Comparison of ENCODE assay signal across 1 cellular context in the genomic region with DNA sequence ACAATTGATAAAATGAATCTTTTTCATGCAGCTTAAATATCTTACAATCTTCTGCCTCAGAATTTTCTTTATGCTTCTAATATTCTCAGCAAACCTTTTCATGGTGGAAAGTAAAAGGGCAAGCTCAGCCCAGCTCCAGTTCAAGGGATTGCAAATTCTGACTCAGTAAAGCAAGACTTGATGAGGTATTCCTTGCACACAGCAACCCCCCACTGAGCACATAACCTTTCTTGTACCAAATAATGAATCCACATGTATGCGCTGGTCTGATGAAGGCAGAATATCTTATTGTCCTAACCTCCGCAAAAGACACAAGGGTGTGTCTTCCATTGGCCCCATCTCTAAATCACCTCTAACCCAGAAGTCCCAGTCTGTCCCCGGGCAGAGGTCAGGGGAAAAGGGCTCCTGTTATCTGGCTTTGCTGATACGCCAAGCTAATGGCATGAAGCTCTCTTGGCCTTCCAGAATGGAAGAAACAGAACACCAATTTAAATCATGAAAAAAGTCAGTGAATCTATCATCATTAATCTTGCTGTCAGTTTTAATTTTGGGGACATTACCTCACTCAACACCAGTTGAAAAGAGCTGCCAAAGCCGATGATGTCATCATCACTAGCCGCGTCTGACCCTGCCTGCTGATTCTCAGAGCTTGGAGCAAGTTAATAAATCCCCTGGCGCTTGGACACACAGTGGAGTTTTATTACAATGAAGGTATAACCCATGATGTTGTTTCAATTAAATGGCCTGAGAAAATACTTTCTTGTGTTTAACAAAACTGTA.
TF ChIP-seq lines count a peak whose summit lies in the region.

No MANE protein-coding gene starts in this region.

TF ChIP-seq in HEK293, 187 proteins besides CTCF, POLR2A, EP300 and RAD21 (continued from another document and continues in another):
- TF ChIP-seq BCL6B (tag by site-specific recombination; IDR thresholded peaks at IDR 0.05) (no peak), HOXC10 (CRISPR knock-in tag; IDR thresholded peaks at IDR 0.05) (no peak), ZNF488 (tag by site-specific recombination; IDR thresholded peaks at IDR 0.05) (peak; percentile 68), ZNF830 (tag by site-specific recombination; IDR thresholded peaks at IDR 0.05; ENCODE audit: low read depth) (no peak), ZFHX2 (tag by site-specific recombination; conservative IDR thresholded peaks at IDR 0.05) (no peak), ZSCAN18 (tag by site-specific recombination; IDR thresholded peaks at IDR 0.05) (peak; percentile 81; the same call in 1 of the 2 replicates), ZNF626 (tag by site-specific recombination; IDR thresholded peaks at IDR 0.05) (peak; percentile 76; the same call in 1 of the 2 replicates), HOXA7 (CRISPR knock-in tag; IDR thresholded peaks at IDR 0.05; ENCODE audit: borderline replicate concordance) (no peak), KLF10 (tag by site-specific recombination; IDR thresholded peaks at IDR 0.05) (peak; percentile 94), INSM2 (tag by site-specific recombination; IDR thresholded peaks at IDR 0.05) (peak; percentile 91), ZNF350 (tag by site-specific recombination; IDR thresholded peaks at IDR 0.05) (no peak), GLI4 (tag by site-specific recombination; IDR thresholded peaks at IDR 0.05) (0 out of 2 replicates have a peak, but pooled peaks have one; percentile 28), ZNF398 (tag by site-specific recombination; IDR thresholded peaks at IDR 0.05) (peak; percentile 37; the same call in 1 of the 2 replicates), ZNF555 (tag by site-specific recombination; conservative IDR thresholded peaks at IDR 0.05) (no peak), ZNF112 (tag by site-specific recombination; IDR thresholded peaks at IDR 0.05) (no peak), ZNF600 (tag by site-specific recombination; IDR thresholded peaks at IDR 0.05) (peak; percentile 74; the same call in 1 of the 2 replicates), ZNF549 (tag by site-specific recombination; IDR thresholded peaks at IDR 0.05) (no peak), ZNF768 (tag by site-specific recombination; IDR thresholded peaks at IDR 0.05) (no peak), ZNF324 (tag by site-specific recombination; IDR thresholded peaks at IDR 0.05) (peak; percentile 94), ZNF23 (tag by site-specific recombination; IDR thresholded peaks at IDR 0.05; ENCODE audit: borderline replicate concordance) (no peak), ZBTB21 (tag by site-specific recombination; IDR thresholded peaks at IDR 0.05) (peak; percentile 95), ZNF157 (tag by site-specific recombination; IDR thresholded peaks at IDR 0.05) (no peak), ZNF184 (tag by site-specific recombination; IDR thresholded peaks at IDR 0.05) (peak; percentile 73), TCF7L2 (IDR thresholded peaks at IDR 0.05; ENCODE audit: borderline replicate concordance, low read depth, low read length) (peak; percentile 48; the same call in 1 of the 2 replicates), GLIS1 (tag by site-specific recombination; IDR thresholded peaks at IDR 0.05) (peak; percentile 71), ZNF26 (tag by site-specific recombination; IDR thresholded peaks at IDR 0.05) (no peak), WT1 (tag by site-specific recombination; IDR thresholded peaks at IDR 0.05) (peak; percentile 74), RBAK (tag by site-specific recombination; IDR thresholded peaks at IDR 0.05) (no peak), ZNF621 (tag by site-specific recombination; IDR thresholded peaks at IDR 0.05) (no peak), KLF16 (tag by site-specific recombination; IDR thresholded peaks at IDR 0.05) (no peak), ZEB2 (tag by site-specific recombination; IDR thresholded peaks at IDR 0.05) (peak; percentile 98), ZBTB20 (tag by site-specific recombination; IDR thresholded peaks at IDR 0.05) (peak; percentile 37; the same call in 1 of the 2 replicates), ZNF792 (tag by site-specific recombination; IDR thresholded peaks at IDR 0.05) (no peak), ZNF416 (tag by site-specific recombination; IDR thresholded peaks at IDR 0.05) (no peak), ZNF37A (tag by site-specific recombination; IDR thresholded peaks at IDR 0.05) (no peak), ZNF433 (tag by site-specific recombination; IDR thresholded peaks at IDR 0.05; ENCODE audit: low read depth) (no peak), MYNN (tag by site-specific recombination; IDR thresholded peaks at IDR 0.05; ENCODE audit: borderline replicate concordance) (no peak), ZNF560 (tag by site-specific recombination; IDR thresholded peaks at IDR 0.05; ENCODE audit: borderline replicate concordance) (no peak), ZBTB17 (tag by site-specific recombination; IDR thresholded peaks at IDR 0.05) (peak; percentile 76), ZNF660 (tag by site-specific recombination; IDR thresholded peaks at IDR 0.05) (peak; percentile 83; the same call in 1 of the 2 replicates)
- TF ChIP-seq, protein P1, sequence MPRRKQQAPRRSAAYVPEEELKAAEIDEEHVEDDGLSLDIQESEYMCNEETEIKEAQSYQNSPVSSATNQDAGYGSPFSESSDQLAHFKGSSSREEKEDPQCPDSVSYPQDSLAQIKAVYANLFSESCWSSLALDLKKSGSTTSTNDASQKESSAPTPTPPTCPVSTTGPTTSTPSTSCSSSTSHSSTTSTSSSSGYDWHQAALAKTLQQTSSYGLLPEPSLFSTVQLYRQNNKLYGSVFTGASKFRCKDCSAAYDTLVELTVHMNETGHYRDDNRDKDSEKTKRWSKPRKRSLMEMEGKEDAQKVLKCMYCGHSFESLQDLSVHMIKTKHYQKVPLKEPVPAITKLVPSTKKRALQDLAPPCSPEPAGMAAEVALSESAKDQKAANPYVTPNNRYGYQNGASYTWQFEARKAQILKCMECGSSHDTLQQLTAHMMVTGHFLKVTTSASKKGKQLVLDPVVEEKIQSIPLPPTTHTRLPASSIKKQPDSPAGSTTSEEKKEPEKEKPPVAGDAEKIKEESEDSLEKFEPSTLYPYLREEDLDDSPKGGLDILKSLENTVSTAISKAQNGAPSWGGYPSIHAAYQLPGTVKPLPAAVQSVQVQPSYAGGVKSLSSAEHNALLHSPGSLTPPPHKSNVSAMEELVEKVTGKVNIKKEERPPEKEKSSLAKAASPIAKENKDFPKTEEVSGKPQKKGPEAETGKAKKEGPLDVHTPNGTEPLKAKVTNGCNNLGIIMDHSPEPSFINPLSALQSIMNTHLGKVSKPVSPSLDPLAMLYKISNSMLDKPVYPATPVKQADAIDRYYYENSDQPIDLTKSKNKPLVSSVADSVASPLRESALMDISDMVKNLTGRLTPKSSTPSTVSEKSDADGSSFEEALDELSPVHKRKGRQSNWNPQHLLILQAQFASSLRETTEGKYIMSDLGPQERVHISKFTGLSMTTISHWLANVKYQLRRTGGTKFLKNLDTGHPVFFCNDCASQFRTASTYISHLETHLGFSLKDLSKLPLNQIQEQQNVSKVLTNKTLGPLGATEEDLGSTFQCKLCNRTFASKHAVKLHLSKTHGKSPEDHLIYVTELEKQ (tag by site-specific recombination; IDR thresholded peaks at IDR 0.05; ENCODE audit: borderline replicate concordance), result peak; percentile 99
- TF ChIP-seq, protein P2, sequence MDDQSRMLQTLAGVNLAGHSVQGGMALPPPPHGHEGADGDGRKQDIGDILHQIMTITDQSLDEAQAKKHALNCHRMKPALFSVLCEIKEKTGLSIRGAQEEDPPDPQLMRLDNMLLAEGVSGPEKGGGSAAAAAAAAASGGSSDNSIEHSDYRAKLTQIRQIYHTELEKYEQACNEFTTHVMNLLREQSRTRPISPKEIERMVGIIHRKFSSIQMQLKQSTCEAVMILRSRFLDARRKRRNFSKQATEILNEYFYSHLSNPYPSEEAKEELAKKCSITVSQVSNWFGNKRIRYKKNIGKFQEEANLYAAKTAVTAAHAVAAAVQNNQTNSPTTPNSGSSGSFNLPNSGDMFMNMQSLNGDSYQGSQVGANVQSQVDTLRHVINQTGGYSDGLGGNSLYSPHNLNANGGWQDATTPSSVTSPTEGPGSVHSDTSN (CRISPR knock-in tag; IDR thresholded peaks at IDR 0.05), result no peak
- TF ChIP-seq, protein P3, sequence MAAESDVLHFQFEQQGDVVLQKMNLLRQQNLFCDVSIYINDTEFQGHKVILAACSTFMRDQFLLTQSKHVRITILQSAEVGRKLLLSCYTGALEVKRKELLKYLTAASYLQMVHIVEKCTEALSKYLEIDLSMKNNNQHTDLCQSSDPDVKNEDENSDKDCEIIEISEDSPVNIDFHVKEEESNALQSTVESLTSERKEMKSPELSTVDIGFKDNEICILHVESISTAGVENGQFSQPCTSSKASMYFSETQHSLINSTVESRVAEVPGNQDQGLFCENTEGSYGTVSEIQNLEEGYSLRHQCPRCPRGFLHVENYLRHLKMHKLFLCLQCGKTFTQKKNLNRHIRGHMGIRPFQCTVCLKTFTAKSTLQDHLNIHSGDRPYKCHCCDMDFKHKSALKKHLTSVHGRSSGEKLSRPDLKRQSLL (tag by site-specific recombination; IDR thresholded peaks at IDR 0.05), result no peak; the same call in none of the 2 replicates
- TF ChIP-seq, protein P4, sequence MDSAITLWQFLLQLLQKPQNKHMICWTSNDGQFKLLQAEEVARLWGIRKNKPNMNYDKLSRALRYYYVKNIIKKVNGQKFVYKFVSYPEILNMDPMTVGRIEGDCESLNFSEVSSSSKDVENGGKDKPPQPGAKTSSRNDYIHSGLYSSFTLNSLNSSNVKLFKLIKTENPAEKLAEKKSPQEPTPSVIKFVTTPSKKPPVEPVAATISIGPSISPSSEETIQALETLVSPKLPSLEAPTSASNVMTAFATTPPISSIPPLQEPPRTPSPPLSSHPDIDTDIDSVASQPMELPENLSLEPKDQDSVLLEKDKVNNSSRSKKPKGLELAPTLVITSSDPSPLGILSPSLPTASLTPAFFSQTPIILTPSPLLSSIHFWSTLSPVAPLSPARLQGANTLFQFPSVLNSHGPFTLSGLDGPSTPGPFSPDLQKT (IDR thresholded peaks at IDR 0.05; ENCODE audit: borderline replicate concordance, low read depth, low read length), result no peak
